In genomic region chr7:7834761-7835160, GRCh38 we compare ENCODE assay signal across 19 cellular contexts.
DNase-seq lines count a peak whose midpoint lies in the region; ATAC-seq and TF ChIP-seq lines count a peak whose summit lies in the region.
"Had no signal": no experiment of that assay in that cellular context is flagged by ENCODE, and none has a peak within 500 bp of the region (broad histone marks: within the 10 kb centered on the region; RNA-seq: fewer than 3 reads in every experiment).

No MANE protein-coding gene starts in this region.

- H3K4me2 ChIP-seq in H9 (ENCODE audit: insufficient read depth, insufficient read length, low read length) (no peak overlapping the region), mesendoderm (ENCODE audit: low read length) (no peak overlapping the region)
- H3K4me2 ChIP-seq: PC-9 had no signal

- H3K27me3 Mint-ChIP-seq in H9 (ENCODE audit: low read depth) (no peaks in the 10 kb centered on the region), WTC11 (ENCODE audit: low read depth) (no peaks in the 10 kb centered on the region)

- H3K4me3 Mint-ChIP-seq in H9 (no peak overlapping the region), WTC11 (no peak overlapping the region)

- no peak overlapping the region for H3K56ac ChIP-seq in H9 (ENCODE audit: insufficient read length, low read depth, low read length)
- H3K56ac ChIP-seq in mesendoderm (ENCODE audit: low read length): no peak overlapping the region

- H3K9ac ChIP-seq in H9 (ENCODE audit: extremely low read depth, insufficient read length, low read length): no peak overlapping the region
- H3K9ac ChIP-seq in mesendoderm (ENCODE audit: low read length): no peak overlapping the region
- H3K9ac ChIP-seq: BLaER1 treated with 17β-estradiol and CSF1 and Interleukin-3, amounts not matched to agents 10 nM and 100 nM had no signal

- no peak overlapping the region for H2BK15ac ChIP-seq in H9 (ENCODE audit: low read depth, low read length)
- no peak overlapping the region for H2BK15ac ChIP-seq in mesendoderm (replicated peaks; ENCODE audit: low read depth)

- H4K5ac ChIP-seq in H9 (ENCODE audit: insufficient read length, low read depth, low read length) (no peak overlapping the region), mesendoderm (ENCODE audit: low read length) (no peak overlapping the region)

- no peaks in the 10 kb centered on the region for H4K20me1 ChIP-seq in H9 (ENCODE audit: control insufficient read depth, insufficient read depth, insufficient read length)
- H4K20me1 ChIP-seq: BLaER1 treated with 17β-estradiol and CSF1 and Interleukin-3, amounts not matched to agents 10 nM and 100 nM had no signal

- H3K79me2 ChIP-seq in H9 (ENCODE audit: insufficient read depth, low read length) (no peaks in the 10 kb centered on the region), mesendoderm (ENCODE audit: control insufficient read depth, insufficient read depth, low read length) (no peaks in the 10 kb centered on the region)

- POLR2A ChIA-PET in WTC11 (lab: Charles Lee): no interaction called here

- no peak overlapping the region for H3K18ac ChIP-seq in H9 (ENCODE audit: insufficient read length, low read depth, low read length)
- H3K18ac ChIP-seq in mesendoderm (ENCODE audit: low read length): peak overlapping the region; percentile 55

- intact Hi-C loops in gastrocnemius medialis (cut with DNase I; ENCODE audit: low total_unique reads) (no loop called here), testis (cut with DNase I; ENCODE audit: low total_unique reads) (no loop called here)

- no peak overlapping the region for H3K4me3 ChIP-seq in mesendoderm (ENCODE audit: low read length)
- H3K4me3 ChIP-seq in gastrocnemius medialis: no peak overlapping the region
- H3K4me3 ChIP-seq in testis: no peak overlapping the region
- H3K4me3 ChIP-seq: BLaER1 treated with 17β-estradiol and CSF1 and Interleukin-3, amounts not matched to agents 10 nM and 100 nM; PC-9; SJCRH30 had no signal

- no peak overlapping the region for H2AFZ ChIP-seq in H9 (ENCODE audit: low read length)
- H2AFZ ChIP-seq: PC-9 had no signal

- no peak overlapping the region for H2BK20ac ChIP-seq in H9 (ENCODE audit: low read depth, low read length, poor library complexity, severe bottlenecking)

- no peak overlapping the region for H4K91ac ChIP-seq in H9 (ENCODE audit: insufficient read length, low read depth, low read length)

- no peaks in the 10 kb centered on the region for H3K23me2 ChIP-seq in H9 (ENCODE audit: insufficient read length, low read depth, low read length, poor library complexity, severe bottlenecking)

- no peak for TF ChIP-seq CTCF in H9 (conservative IDR thresholded peaks at IDR 0.05)
- TF ChIP-seq CTCF in WTC11 (IDR thresholded peaks at IDR 0.05): no peak
- no peak for TF ChIP-seq CTCF in gastrocnemius medialis (IDR thresholded peaks at IDR 0.05 in 4 of 5, conservative IDR thresholded peaks at IDR 0.05 in 1 of 5)
- no peak for TF ChIP-seq CTCF in testis (IDR thresholded peaks at IDR 0.05)

- H3K14ac ChIP-seq in H9 (ENCODE audit: insufficient read depth, low read length): no peak overlapping the region

- no peaks in the 10 kb centered on the region for H3K27me3 ChIP-seq in H9 (ENCODE audit: insufficient read depth, low read length)
- H3K27me3 ChIP-seq in mesendoderm (ENCODE audit: insufficient read depth, low read length, poor library complexity): no peaks in the 10 kb centered on the region
- no peaks in the 10 kb centered on the region for H3K27me3 ChIP-seq in gastrocnemius medialis
- H3K27me3 ChIP-seq in testis: no peaks in the 10 kb centered on the region
- H3K27me3 ChIP-seq: BLaER1 treated with 17β-estradiol and CSF1 and Interleukin-3, amounts not matched to agents 10 nM and 100 nM; SJCRH30 had no signal

- CTCF ChIA-PET in WTC11 (lab: Charles Lee): no interaction called here

- no CpG with 5 or more reads among the region's 4 CpGs for WGBS in H9 (ENCODE audit: extremely low coverage, insufficient read length, low lambda C conversion rate)
- WGBS in mesendoderm (ENCODE audit: extremely low coverage, insufficient coverage, low lambda C conversion rate): no CpG with 5 or more reads among the region's 4 CpGs
- WGBS in testis, 2 donors: 79 to 84% methylated on average over 4 of the region's 4 CpGs

- peaks cover 21 to 30% of the 10 kb centered on the region in 2 experiments for H3K4me1 Mint-ChIP-seq in H9
- peaks cover 40% of the 10 kb centered on the region for H3K4me1 Mint-ChIP-seq in WTC11

- in situ Hi-C loops in gastrocnemius medialis (cut with MboI; ENCODE audit: low sequenced_read_pairs in 4 of 4): no loop called here

- no peak for TF ChIP-seq POLR2A in gastrocnemius medialis (IDR thresholded peaks at IDR 0.05)
- no peak for TF ChIP-seq POLR2A in testis (IDR thresholded peaks at IDR 0.05)

- no peaks in the 10 kb centered on the region for H3K79me1 ChIP-seq in H9 (ENCODE audit: insufficient read depth, low read depth, low read length, poor library complexity, severe bottlenecking)
- no peaks in the 10 kb centered on the region for H3K79me1 ChIP-seq in mesendoderm (ENCODE audit: low read length)

- H2BK5ac ChIP-seq in H9 (ENCODE audit: insufficient read length, low read length) (no peak overlapping the region), mesendoderm (ENCODE audit: low read length) (no peak overlapping the region)

- no peak overlapping the region for H2BK120ac ChIP-seq in H9 (ENCODE audit: low read depth, low read length, poor library complexity, severe bottlenecking)
- H2BK120ac ChIP-seq in mesendoderm (ENCODE audit: low read depth, low read length): no peak overlapping the region

- no peak overlapping the region for H2BK12ac ChIP-seq in H9 (ENCODE audit: insufficient read length, low read depth, low read length)

- no peak overlapping the region for H4K8ac ChIP-seq in H9 (replicated peaks; ENCODE audit: insufficient read length, low read depth, low read length)
- no peak overlapping the region for H4K8ac ChIP-seq in mesendoderm (ENCODE audit: low read depth, low read length)

- no peak overlapping the region for H3K4ac ChIP-seq in H9 (ENCODE audit: low read depth, low read length)
- no peak overlapping the region for H3K4ac ChIP-seq in mesendoderm (ENCODE audit: low read depth, low read length)

- H3K36me3 Mint-ChIP-seq in H9 (ENCODE audit: insufficient read depth in 1 of 3, low read depth in 3 of 3) (no peaks in the 10 kb centered on the region), WTC11 (no peaks in the 10 kb centered on the region)

- ATAC-seq in WTC11 (peak; percentile 81), gastrocnemius medialis (no peak), GM19467 (IDR thresholded peaks at IDR 0.05; ENCODE audit: unreplicated experiment) (no peak), HG02610 (IDR thresholded peaks at IDR 0.05; ENCODE audit: unreplicated experiment) (no peak)

- no peaks in the 10 kb centered on the region for H3K9me3 Mint-ChIP-seq in H9
- H3K9me3 Mint-ChIP-seq in WTC11: peaks cover 3% of the 10 kb centered on the region; the same call in 1 of the 2 replicates

- H2AK5ac ChIP-seq in H9 (ENCODE audit: insufficient read length, low read length) (no peak overlapping the region), mesendoderm (ENCODE audit: low read length) (no peak overlapping the region)

- H3K27ac Mint-ChIP-seq in H9: peak overlapping the region; percentile 15 to 78 (median 19)
- peak overlapping the region; percentile 86 for H3K27ac Mint-ChIP-seq in WTC11

- peak; percentile 24 for DNase-seq in Ammon's horn (ENCODE audit: low spot score)
- no peak for DNase-seq in H9
- DNase-seq in WTC11 (ENCODE audit: low spot score): no peak
- DNase-seq in mesendoderm: peak; percentile 87
- DNase-seq in gastrocnemius medialis: no peak
- no peak for DNase-seq in testis
- DNase-seq: DMS79, H7, MM.1S, NCI-H1694 treated with DMSO at 0.1 percent for 48 hours, NCI-H510A, NCI-H748 treated with DMSO at 0.1 percent for 48 hours, PC-9, SJCRH30 had no signal

- H3K23ac ChIP-seq in H9 (ENCODE audit: insufficient read length, low read depth, low read length): no peak overlapping the region
- H3K23ac ChIP-seq in mesendoderm (ENCODE audit: low read length): no peak overlapping the region

- H3T11ph ChIP-seq in H9 (ENCODE audit: low read length): no peak overlapping the region

- H3K27ac ChIP-seq in H9 (ENCODE audit: insufficient read length, low read depth, low read length) (no peak overlapping the region), mesendoderm (ENCODE audit: low read depth, low read length) (peak overlapping the region; percentile 75), gastrocnemius medialis (no peak overlapping the region), testis (no peak overlapping the region)
- H3K27ac ChIP-seq: BLaER1 treated with 17β-estradiol and CSF1 and Interleukin-3, amounts not matched to agents 10 nM and 100 nM; HL-60; PC-9; RWPE1; SJCRH30 had no signal

- no peaks in the 10 kb centered on the region; the same call in 1 of the 2 replicates for H3K4me1 ChIP-seq in H9 (ENCODE audit: insufficient read depth, low read length)
- H3K4me1 ChIP-seq in mesendoderm (ENCODE audit: control insufficient read depth, low read depth, low read length): peaks cover 5% of the 10 kb centered on the region
- peaks cover 3 to 5% of the 10 kb centered on the region in 2 donors for H3K4me1 ChIP-seq in gastrocnemius medialis
- no peaks in the 10 kb centered on the region for H3K4me1 ChIP-seq in testis

- H3K36me3 ChIP-seq in mesendoderm (ENCODE audit: control insufficient read depth, insufficient read depth, low read length): no peaks in the 10 kb centered on the region
- H3K36me3 ChIP-seq in gastrocnemius medialis: no peaks in the 10 kb centered on the region
- H3K36me3 ChIP-seq in testis (ENCODE audit: low read depth, missing control alignments): no peaks in the 10 kb centered on the region
- H3K36me3 ChIP-seq: BLaER1 treated with 17β-estradiol and CSF1 and Interleukin-3, amounts not matched to agents 10 nM and 100 nM; SJCRH30 had no signal

- no peaks in the 10 kb centered on the region for H3K9me3 ChIP-seq in H9 (ENCODE audit: control insufficient read depth, low read depth, low read length)
- no peaks in the 10 kb centered on the region for H3K9me3 ChIP-seq in gastrocnemius medialis
- H3K9me3 ChIP-seq in testis: no peaks in the 10 kb centered on the region
- H3K9me3 ChIP-seq: BLaER1 treated with 17β-estradiol and CSF1 and Interleukin-3, amounts not matched to agents 10 nM and 100 nM; SJCRH30 had no signal

TF ChIP-seq in WTC11, 78 proteins besides CTCF, POLR2A, EP300 and RAD21 (continues in another document):
- TF ChIP-seq ZNF121 (CRISPR knock-in tag; IDR thresholded peaks at IDR 0.05): no peak
- TF ChIP-seq ATF3 (CRISPR knock-in tag; conservative IDR thresholded peaks at IDR 0.05): no peak

Comparison
In these comparisons a context has a peak if more than half of its experiments do, and no peak if none do; other contexts are left out.
1. DNase-seq: peak in Ammon's horn (single experiment) and mesendoderm (single experiment); none in H9 (single experiment), WTC11 (single experiment), gastrocnemius medialis (0 of 2) and testis (single experiment).